ENCODE assay signal across 24 cellular contexts in genomic region chr3:181488536-181488935, GRCh38.
"Had no signal": no experiment of that assay in that cellular context is flagged by ENCODE, and none has a peak within 500 bp of the region (broad histone marks: within the 10 kb centered on the region; RNA-seq: fewer than 3 reads in every experiment).

No MANE protein-coding gene starts in this region.

- H3K9me3 Mint-ChIP-seq: activated CD4-positive, alpha-beta T cell treated with anti-CD3 and anti-CD28 coated beads, Interleukin-2, amount 10 ng/mL, durations not matched to agents 24 days and 14 days; mesothelial cell of epicardium; neural progenitor cell; T-helper 2 cell treated with Interferon-gamma antibody and Interleukin-4, amounts not matched to agents 5 μg/mL and 100 μg/mL, for 36 hours had no signal

- H3K27me3 Mint-ChIP-seq: activated CD4-positive, alpha-beta T cell treated with anti-CD3 and anti-CD28 coated beads, Interleukin-2, amount 10 ng/mL, durations not matched to agents 24 days and 14 days; activated naive CD4-positive, alpha-beta T cell treated with anti-CD3 and anti-CD28 coated beads, Interleukin-2, amount 50 U/mL, for 24 hours; brain; effector memory CD8-positive, alpha-beta T cell; progenitor cell of endocrine pancreas had no signal

- H3K27me3 ChIP-seq: hepatocyte, neural progenitor cell, tibial artery had no signal

- H3K36me3 ChIP-seq: left ventricle myocardium inferior, neural progenitor cell, tibial artery had no signal

- H3K4me2 ChIP-seq: hepatocyte, neural progenitor cell had no signal

- H3K9me3 ChIP-seq: left ventricle myocardium inferior, tibial artery had no signal

- H3K4me3 Mint-ChIP-seq: activated CD4-positive, alpha-beta T cell treated with anti-CD3 and anti-CD28 coated beads, Interleukin-2, amount 10 ng/mL, durations not matched to agents 24 days and 14 days; activated CD8-positive, alpha-beta T cell treated with anti-CD3 and anti-CD28 coated beads, Interleukin-2, amount 10 ng/mL, durations not matched to agents 7 days and 5 days; activated naive CD4-positive, alpha-beta T cell treated with anti-CD3 and anti-CD28 coated beads, Interleukin-2, amount 50 U/mL, for 24 hours; brain; effector memory CD8-positive, alpha-beta T cell; immature natural killer cell; mesothelial cell of epicardium; naive thymus-derived CD8-positive, alpha-beta T cell; neural progenitor cell; T-helper 2 cell treated with Interferon-gamma antibody and Interleukin-4, amounts not matched to agents 5 μg/mL and 100 μg/mL, for 36 hours had no signal

- H3K4me1 Mint-ChIP-seq: activated CD4-positive, alpha-beta T cell treated with anti-CD3 and anti-CD28 coated beads, Interleukin-2, amount 10 ng/mL, durations not matched to agents 24 days and 14 days; activated naive CD4-positive, alpha-beta T cell treated with anti-CD3 and anti-CD28 coated beads, Interleukin-2, amount 50 U/mL, for 24 hours; immature natural killer cell; mesothelial cell of epicardium had no signal

- H3K4me3 ChIP-seq: hepatocyte, left ventricle myocardium inferior, neural progenitor cell, tibial artery had no signal

- DNase-seq: activated CD4-positive, alpha-beta T cell treated with anti-CD3 and anti-CD28 coated beads, Interleukin-2, amount 10 ng/mL, durations not matched to agents 24 days and 14 days; activated CD8-positive, alpha-beta T cell treated with anti-CD3 and anti-CD28 coated beads, Interleukin-2, amount 10 ng/mL, durations not matched to agents 7 days and 5 days; activated gamma-delta T cell treated with Interleukin-2 at 50 U/mL for 16 hours; aorta; effector memory CD8-positive, alpha-beta T cell; foreskin melanocyte; glutamatergic neuron; immature natural killer cell; kidney glomerular epithelial cell; left ventricle myocardium inferior; naive thymus-derived CD8-positive, alpha-beta T cell; stimulated activated CD4-positive, alpha-beta T cell treated with anti-CD3 and anti-CD28 coated beads, Interleukin-4, amount 100 ng/mL, for 24 hours; stimulated activated naive CD4-positive, alpha-beta T cell treated with Interleukin-2 at 50 U/mL for 16 hours; tibial artery had no signal

- H3K4me1 ChIP-seq: tibial artery had no signal

- H3K79me2 ChIP-seq: hepatocyte had no signal

- ATAC-seq: activated CD4-positive, CD25-positive, alpha-beta regulatory T cell treated with anti-CD3 and anti-CD28 coated beads, Interleukin-2, amount 50 U/mL, for 24 hours; activated CD8-positive, alpha-beta T cell treated with anti-CD3 and anti-CD28 coated beads, Interleukin-2, amount 10 ng/mL, durations not matched to agents 7 days and 5 days; effector memory CD8-positive, alpha-beta T cell; esophagus mucosa; naive thymus-derived CD8-positive, alpha-beta T cell had no signal

- H3K27ac Mint-ChIP-seq: activated CD4-positive, alpha-beta T cell treated with anti-CD3 and anti-CD28 coated beads, Interleukin-2, amount 10 ng/mL, durations not matched to agents 24 days and 14 days; activated CD8-positive, alpha-beta T cell treated with anti-CD3 and anti-CD28 coated beads, Interleukin-2, amount 10 ng/mL, durations not matched to agents 7 days and 5 days; activated naive CD4-positive, alpha-beta T cell treated with anti-CD3 and anti-CD28 coated beads, Interleukin-2, amount 50 U/mL, for 24 hours; effector memory CD8-positive, alpha-beta T cell; immature natural killer cell; mesothelial cell of epicardium; naive thymus-derived CD8-positive, alpha-beta T cell; neural progenitor cell; progenitor cell of endocrine pancreas; T-helper 2 cell treated with Interferon-gamma antibody and Interleukin-4, amounts not matched to agents 5 μg/mL and 100 μg/mL, for 36 hours had no signal

- H3K27ac ChIP-seq: hepatocyte, left ventricle myocardium inferior, neural progenitor cell, tibial artery, VCaP had no signal

- H3K36me3 Mint-ChIP-seq: immature natural killer cell; mesothelial cell of epicardium; naive thymus-derived CD8-positive, alpha-beta T cell; neural progenitor cell had no signal
